Comparison of ENCODE assay signal across 8 cellular contexts in genomic region chr1:89842547-89843278, GRCh38. TPM values are rescaled to one million over a fixed set of nuclear protein-coding genes. Genes with fewer than 3 reads are reported as not detected.
DNase-seq lines count a peak whose midpoint lies in the region; ATAC-seq and TF ChIP-seq lines count a peak whose summit lies in the region.

No MANE protein-coding gene starts in this region.

- H3K4me1 ChIP-seq in MM.1S (ENCODE audit: low read length), result peaks cover 11% of the 10 kb centered on the region
- H3K4me1 ChIP-seq in lower lobe of right lung, result peaks cover 14% of the 10 kb centered on the region
- peaks cover 0 to 14% (median 7%) of the 10 kb centered on the region in 4 donors for H3K4me1 ChIP-seq in tibial artery

- H2AFZ ChIP-seq in MM.1S (ENCODE audit: low read length), result peak overlapping the region; percentile 90

- H3K9me3 ChIP-seq in MM.1S (replicated peaks; ENCODE audit: insufficient read depth, low read length) (no peaks in the 10 kb centered on the region), lower lobe of right lung (no peaks in the 10 kb centered on the region), tibial artery (no peaks in the 10 kb centered on the region)

- no peaks in the 10 kb centered on the region for H3K9me2 ChIP-seq in MM.1S (replicated peaks; ENCODE audit: insufficient read depth, low read length)

- no peaks in the 10 kb centered on the region for H3F3A ChIP-seq in MM.1S (ENCODE audit: insufficient read depth, low read length)

- peak overlapping the region; percentile 55 for H3K4me2 ChIP-seq in MM.1S (ENCODE audit: low read depth, low read length)

- H3K36me3 ChIP-seq in H7 (replicated peaks; ENCODE audit: control insufficient read depth, insufficient read depth, low read length) (peaks cover 6% of the 10 kb centered on the region), MM.1S (replicated peaks; ENCODE audit: insufficient read depth, low read length) (no peaks in the 10 kb centered on the region), lower lobe of right lung (no peaks in the 10 kb centered on the region), tibial artery (no peaks in the 10 kb centered on the region)

- H3K27me3 ChIP-seq in H7 (ENCODE audit: control insufficient read depth, insufficient read depth, low read length) (no peaks in the 10 kb centered on the region; the same call in 1 of the 2 replicates), MM.1S (replicated peaks; ENCODE audit: insufficient read depth, low read length) (no peaks in the 10 kb centered on the region), lower lobe of right lung (ENCODE audit: low read depth) (no peaks in the 10 kb centered on the region), tibial artery (no peaks in the 10 kb centered on the region)

- H4K20me1 ChIP-seq in MM.1S (ENCODE audit: insufficient read depth, low read length), result no peaks in the 10 kb centered on the region

- peak; percentile 47 to 54 for ATAC-seq in lower lobe of right lung

- H3K27ac ChIP-seq in MM.1S (ENCODE audit: low read length) (peak overlapping the region; percentile 48; the same call in 1 of the 2 replicates), caudate nucleus (ENCODE audit: low read depth, low read length) (peak overlapping the region; percentile 67), lower lobe of right lung (peak overlapping the region; percentile 74), tibial artery (peak overlapping the region in 1 of 2 donors; percentile 69)

- H3K79me2 ChIP-seq in MM.1S (ENCODE audit: low read length), result peaks cover 16% of the 10 kb centered on the region; the same call in 1 of the 2 replicates

- H3K9ac ChIP-seq in MM.1S (ENCODE audit: low read length), result peak overlapping the region; percentile 55

- DNase-seq in NCI-H2171 treated with DMSO at 0.1 percent for 48 hours (lab: John Stamatoyannopoulos, UW) (peak; percentile 27), NCI-H2171 (lab: John Stamatoyannopoulos, UW) (no peak), H7 (no peak), MM.1S (no peak), caudate nucleus (lab: John Stamatoyannopoulos, UW) (no peak), lower lobe of right lung (no peak), tibial artery (no peak)
- DNase-seq in NK-92 treated with Interleukin-12 subunit alpha and Interleukin-12 subunit beta, amount 100 ng/mL, for 24 hours (lab: John Stamatoyannopoulos, UW), result no peak

- no peak for TF ChIP-seq CTCF in MM.1S (IDR thresholded peaks at IDR 0.05; ENCODE audit: low read length)
- TF ChIP-seq CTCF in lower lobe of right lung (IDR thresholded peaks at IDR 0.05), result no peak
- TF ChIP-seq CTCF in tibial artery (IDR thresholded peaks at IDR 0.05), result no peak

- H3K4me3 ChIP-seq in H7 (ENCODE audit: insufficient read depth, low read depth, low read length) (peak overlapping the region; percentile 64), MM.1S (ENCODE audit: low read length) (peak overlapping the region; percentile 76), lower lobe of right lung (peak overlapping the region; percentile 73), tibial artery (peak overlapping the region; percentile 62 to 72)

- intact Hi-C loops in lower lobe of right lung (cut with DNase I), result no loop called here
- intact Hi-C loops in tibial artery (cut with DNase I; ENCODE audit: low total_unique reads), result no loop called here

RNA-seq across cellular contexts. Expression of gene LRRC8D, which starts 21.9 kb away (rescaled TPM):
- 44.9 and 46.7 TPM in 2 replicates for total RNA-seq in H7 (2014; rRNA removed; shearing (Covaris generic))
- total RNA-seq in lower lobe of right lung, result 22.2 TPM
